Comparison of ENCODE assay signal across 10 cellular contexts in the genomic region with DNA sequence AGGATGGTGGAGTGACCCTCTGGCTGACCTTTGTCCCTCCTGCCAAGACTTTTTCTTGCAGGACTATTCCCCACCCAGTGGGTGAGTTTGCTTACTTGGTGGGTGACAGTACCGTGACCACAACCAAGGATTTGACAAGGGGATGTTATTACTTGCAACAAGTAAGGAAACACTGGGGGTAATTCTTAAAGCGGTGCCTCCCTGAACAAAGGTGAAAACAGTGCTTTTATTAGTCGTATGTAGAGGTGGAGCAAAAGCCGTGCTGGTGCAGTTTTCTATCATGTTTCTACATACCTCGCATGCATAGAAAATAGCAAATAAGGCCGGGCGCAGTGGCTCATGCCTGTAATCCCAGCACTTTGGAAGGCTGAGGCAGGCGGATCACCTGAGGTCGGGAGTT. TPM values are rescaled to one million over a fixed set of nuclear protein-coding genes. Genes with fewer than 3 reads are reported as not detected.
DNase-seq lines count a peak whose midpoint lies in the region; ATAC-seq and TF ChIP-seq lines count a peak whose summit lies in the region.
"Had no signal": no experiment of that assay in that cellular context is flagged by ENCODE, and none has a peak within 500 bp of the region (broad histone marks: within the 10 kb centered on the region; RNA-seq: fewer than 3 reads in every experiment).

No MANE protein-coding gene starts in this region.

- H3K9me2 ChIP-seq in Loucy (replicated peaks; ENCODE audit: low read depth, low read length) = no peaks in the 10 kb centered on the region

- H3K36me3 ChIP-seq in Loucy (ENCODE audit: insufficient read depth, low read length) = no peaks in the 10 kb centered on the region
- H3K36me3 ChIP-seq: heart left ventricle had no signal

- DNase-seq in activated CD4-positive, alpha-beta T cell treated with anti-CD3 and anti-CD28 coated beads for 36 hours = no peak
- no peak for DNase-seq in activated CD4-positive, alpha-beta T cell treated with anti-CD3 and anti-CD28 coated beads, Interleukin-2, amount 50 U/mL, for 4 hours
- DNase-seq in mesothelial cell of epicardium (ENCODE audit: low spot score in 2 of 2, unreplicated experiment in 2 of 2) (no peak), HuH-7.5 (ENCODE audit: low spot score) (no peak)
- DNase-seq in activated CD4-positive, alpha-beta T cell treated with anti-CD3 and anti-CD28 coated beads, Interleukin-2, amount 50 U/mL, for 48 hours = no peak

- peaks cover 2% of the 10 kb centered on the region for H3K4me1 ChIP-seq in Loucy (ENCODE audit: insufficient read depth, low read length, poor library complexity, severe bottlenecking)

- no peaks in the 10 kb centered on the region for H3K36me3 Mint-ChIP-seq in activated CD4-positive, alpha-beta T cell treated with anti-CD3 and anti-CD28 coated beads for 36 hours (ENCODE audit: low read depth)
- H3K36me3 Mint-ChIP-seq in dendritic cell treated with granulocyte-macrophage colony-stimulating factor and Interleukin-4, amounts not matched to agents 40 ng/mL and 50 ng/mL, for 4 days (ENCODE audit: low read depth) = peaks cover 6% of the 10 kb centered on the region
- H3K36me3 Mint-ChIP-seq in mesothelial cell of epicardium = no peaks in the 10 kb centered on the region

- CTCF ChIA-PET in activated CD4-positive, alpha-beta T cell treated with anti-CD3 and anti-CD28 coated beads for 36 hours (lab: Charles Lee) = interaction anchor here (1.4 kb wide), 1 partner anchor 132 kb away, joined by 3 read pairs; no protein-coding TSS in a partner anchor

- H3K27ac ChIP-seq in skin epidermis = peak overlapping the region in 4 of 21 experiments; percentile 36 to 87 (median 68)
- H3K27ac ChIP-seq: heart left ventricle had no signal

- no peaks in the 10 kb centered on the region for H3K9me3 Mint-ChIP-seq in activated CD4-positive, alpha-beta T cell treated with anti-CD3 and anti-CD28 coated beads for 36 hours (ENCODE audit: low read depth)
- no peaks in the 10 kb centered on the region for H3K9me3 Mint-ChIP-seq in dendritic cell treated with granulocyte-macrophage colony-stimulating factor and Interleukin-4, amounts not matched to agents 40 ng/mL and 50 ng/mL, for 4 days
- no peaks in the 10 kb centered on the region for H3K9me3 Mint-ChIP-seq in mesothelial cell of epicardium

- H3K27ac Mint-ChIP-seq in activated CD4-positive, alpha-beta T cell treated with anti-CD3 and anti-CD28 coated beads for 36 hours = peak overlapping the region; percentile 86
- peak overlapping the region; percentile 89 for H3K27ac Mint-ChIP-seq in dendritic cell treated with granulocyte-macrophage colony-stimulating factor and Interleukin-4, amounts not matched to agents 40 ng/mL and 50 ng/mL, for 4 days
- no peak overlapping the region for H3K27ac Mint-ChIP-seq in mesothelial cell of epicardium

- H3K4me2 ChIP-seq in Loucy (ENCODE audit: low read depth, low read length, poor library complexity, severe bottlenecking) = peak overlapping the region; percentile 76

- POLR2A ChIA-PET in activated CD4-positive, alpha-beta T cell treated with anti-CD3 and anti-CD28 coated beads for 36 hours (lab: Charles Lee) = no interaction called here

- H3K4me3 Mint-ChIP-seq in activated CD4-positive, alpha-beta T cell treated with anti-CD3 and anti-CD28 coated beads for 36 hours = peak overlapping the region; percentile 76
- peak overlapping the region; percentile 82 for H3K4me3 Mint-ChIP-seq in dendritic cell treated with granulocyte-macrophage colony-stimulating factor and Interleukin-4, amounts not matched to agents 40 ng/mL and 50 ng/mL, for 4 days
- H3K4me3 Mint-ChIP-seq in mesothelial cell of epicardium = no peak overlapping the region

- no peaks in the 10 kb centered on the region for H3K9me3 ChIP-seq in Loucy (ENCODE audit: insufficient read depth, low read depth, low read length)
- H3K9me3 ChIP-seq: heart left ventricle had no signal

- H3K4me1 Mint-ChIP-seq in activated CD4-positive, alpha-beta T cell treated with anti-CD3 and anti-CD28 coated beads for 36 hours = peaks cover 6% of the 10 kb centered on the region
- peaks cover 12% of the 10 kb centered on the region for H3K4me1 Mint-ChIP-seq in dendritic cell treated with granulocyte-macrophage colony-stimulating factor and Interleukin-4, amounts not matched to agents 40 ng/mL and 50 ng/mL, for 4 days (ENCODE audit: low read depth)
- no peaks in the 10 kb centered on the region for H3K4me1 Mint-ChIP-seq in mesothelial cell of epicardium

- ATAC-seq in activated CD4-positive, alpha-beta T cell treated with anti-CD3 and anti-CD28 coated beads for 36 hours = peak; percentile 4
- ATAC-seq: K562 had no signal

- H3K27me3 ChIP-seq in Loucy (ENCODE audit: insufficient read depth, low read length, poor library complexity, severe bottlenecking) = no peaks in the 10 kb centered on the region

- peak overlapping the region; percentile 66; the same call in 1 of the 2 replicates for H2AFZ ChIP-seq in Loucy (ENCODE audit: low read length)

- H4K20me1 ChIP-seq in Loucy (ENCODE audit: insufficient read depth, low read length, poor library complexity, severe bottlenecking) = no peaks in the 10 kb centered on the region

- H3K27me3 Mint-ChIP-seq in activated CD4-positive, alpha-beta T cell treated with anti-CD3 and anti-CD28 coated beads for 36 hours = no peaks in the 10 kb centered on the region
- H3K27me3 Mint-ChIP-seq in dendritic cell treated with granulocyte-macrophage colony-stimulating factor and Interleukin-4, amounts not matched to agents 40 ng/mL and 50 ng/mL, for 4 days = peaks cover 18% of the 10 kb centered on the region
- H3K27me3 Mint-ChIP-seq in mesothelial cell of epicardium (ENCODE audit: low read depth) = no peaks in the 10 kb centered on the region

- intact Hi-C loops in activated CD4-positive, alpha-beta T cell treated with anti-CD3 and anti-CD28 coated beads for 36 hours (cut with DNase I, micrococcal nuclease) = loop anchor here in 1 of 2 experiments (1.0 kb wide), 3 partner anchors 12 to 41 kb away; partner anchors contain the start of gene KDM4C
- intact Hi-C loops in dendritic cell treated with granulocyte-macrophage colony-stimulating factor and Interleukin-4, amounts not matched to agents 40 ng/mL and 50 ng/mL, for 4 days (cut with micrococcal nuclease) = no loop called here

- H3K79me2 ChIP-seq in Loucy (ENCODE audit: insufficient read depth, low read length) = peaks cover 16% of the 10 kb centered on the region

- no peaks in the 10 kb centered on the region for H3F3A ChIP-seq in Loucy (ENCODE audit: low read depth)

- peak overlapping the region; percentile 77 for H3K4me3 ChIP-seq in Loucy (ENCODE audit: low read length, poor library complexity, severe bottlenecking)
- H3K4me3 ChIP-seq in skin epidermis = peak overlapping the region in 5 of 7 experiments; percentile 30 to 56 (median 44)
- H3K4me3 ChIP-seq: K562 had no signal

- TF ChIP-seq CTCF in Loucy (conservative IDR thresholded peaks at IDR 0.05; ENCODE audit: low read length) (no peak), mesothelial cell of epicardium (IDR thresholded peaks at IDR 0.05; ENCODE audit: unreplicated experiment) (no peak)

- peak overlapping the region; percentile 96 for H3K9ac ChIP-seq in Loucy (ENCODE audit: low read depth, low read length, poor library complexity, severe bottlenecking)

RNA-seq across cellular contexts. Expression of gene KDM4C, which starts 41.0 kb away (rescaled TPM):
- 10 to 100 TPM; 31.7 to 33.1 TPM for total RNA-seq in activated CD4-positive, alpha-beta T cell treated with anti-CD3 and anti-CD28 coated beads for 36 hours
- total RNA-seq in mesothelial cell of epicardium = 25.4 to 26.8 TPM (median 25.7 TPM) in 3 replicates
